Comparison of ENCODE assay signal across 15 cellular contexts in the genomic region with DNA sequence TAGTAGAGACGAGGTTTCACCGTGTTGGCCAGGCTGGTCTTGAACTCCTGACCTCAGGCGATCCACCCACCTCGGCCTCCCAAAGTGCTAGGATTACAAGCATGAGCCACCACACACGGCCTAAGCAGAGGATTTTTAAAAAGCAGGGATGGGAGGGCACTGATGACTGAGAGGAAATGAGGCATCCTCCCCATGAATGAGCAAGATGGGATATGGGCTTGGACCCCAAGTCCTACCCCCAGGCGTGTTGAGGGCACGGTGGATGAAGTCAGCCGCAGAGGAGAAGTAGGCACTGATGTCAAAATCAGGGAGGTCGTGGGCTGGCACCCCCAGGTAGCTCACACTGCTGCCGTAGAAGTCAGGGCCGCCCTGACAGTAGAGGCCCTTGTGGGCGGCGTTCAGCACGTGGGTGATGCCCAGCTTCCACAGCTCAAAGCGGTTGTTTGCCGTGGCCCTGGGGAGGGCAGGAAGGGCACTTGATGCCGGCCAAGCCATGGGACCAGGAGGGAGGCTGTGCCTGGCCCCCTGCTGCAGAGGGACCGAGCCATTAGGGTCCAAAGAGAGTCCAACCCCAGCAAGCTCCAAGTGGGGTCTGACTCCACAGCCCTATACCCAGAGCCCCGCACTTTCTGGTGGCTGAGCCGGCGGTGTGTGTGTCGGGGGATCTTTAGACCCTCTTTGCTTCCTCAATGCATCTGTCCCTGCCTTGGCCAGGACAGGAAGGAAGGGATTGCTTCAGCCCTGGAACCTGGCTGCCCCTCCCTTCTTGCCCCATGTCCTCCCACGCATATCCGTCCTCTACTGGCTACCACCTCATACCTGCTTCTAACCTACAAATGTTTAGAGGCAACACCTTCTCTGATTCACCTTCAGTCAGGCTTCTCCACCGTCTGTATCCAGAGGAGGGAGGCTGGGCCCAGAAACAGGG. TPM values are rescaled to one million over a fixed set of nuclear protein-coding genes. Genes with fewer than 3 reads are reported as not detected.
DNase-seq lines count a peak whose midpoint lies in the region; ATAC-seq and TF ChIP-seq lines count a peak whose summit lies in the region.
"Had no signal": no experiment of that assay in that cellular context is flagged by ENCODE, and none has a peak within 500 bp of the region (broad histone marks: within the 10 kb centered on the region; RNA-seq: fewer than 3 reads in every experiment).

No MANE protein-coding gene starts in this region.

- no peak overlapping the region for H3K4me3 ChIP-seq in heart left ventricle
- H3K4me3 ChIP-seq in testis: no peak overlapping the region
- H3K4me3 ChIP-seq: thyroid gland had no signal

- intact Hi-C loops in heart left ventricle (cut with DNase I) (loop anchor here in 9 of 10 donors (5.0 to 10.0 kb wide), 6 partner anchors 127 to 953 kb away; partner anchors contain the start of genes KAT6B (in 6 of the 9), COMTD1 (in 2 of the 9), ADK (in 1 of the 9) and AP3M1 (in 1 of the 9)), left cardiac atrium (cut with DNase I) (loop anchor here in 1 of 2 donors (10.0 kb wide), 2 partner anchors 283 to 683 kb away; partner anchors contain the start of gene KAT6B), MCF 10A (cut with micrococcal nuclease) (loop anchor here (10.0 kb wide), 1 partner anchor 223 kb away; no protein-coding TSS in a partner anchor), testis (cut with DNase I; ENCODE audit: low total_unique reads) (loop anchor here (10.0 kb wide), 1 partner anchor 127 kb away; the partner anchor contains the start of gene COMTD1)

- DNase-seq in heart left ventricle (peak in 1 of 5 donors; percentile 13), left cardiac atrium (no peak), MCF 10A (ENCODE audit: unreplicated experiment) (peak; percentile 75), testis (peak; percentile 6), GM13976 (ENCODE audit: low spot score) (no peak), kidney glomerular epithelial cell (lab: John Stamatoyannopoulos, UW) (no peak)
- no peak for DNase-seq in naive thymus-derived CD8-positive, alpha-beta T cell
- DNase-seq: activated CD4-positive, alpha-beta T cell treated with anti-CD3 and anti-CD28 coated beads, Interleukin-2, amount 50 U/mL, for 4 hours; activated effector memory CD4-positive, alpha-beta T cell treated with anti-CD3 and anti-CD28 coated beads, Interleukin-2, amount 50 U/mL, for 16 hours; effector CD8-positive, alpha-beta T cell; NCI-H1436; stimulated activated CD4-positive, alpha-beta T cell treated with anti-CD3 and anti-CD28 coated beads, Interleukin-12 subunit alpha, Interleukin-12 subunit beta, amount 100 ng/mL, for 4 hours had no signal

- POLR2A ChIA-PET in MCF 10A (lab: Yijun Ruan, JAX): interaction anchor here (1.0 kb wide), 1 partner anchor 103 kb away, joined by 3 read pairs; no protein-coding TSS in a partner anchor
- POLR2A ChIA-PET in naive thymus-derived CD8-positive, alpha-beta T cell (lab: Charles Lee): interaction anchor here (0.5 to 0.8 kb wide), 4 partner anchors 61 to 125 kb away, joined by 3 to 6 read pairs (median 4); no protein-coding TSS in a partner anchor

- TF ChIP-seq CTCF in heart left ventricle (IDR thresholded peaks at IDR 0.05) (no peak), MCF 10A (IDR thresholded peaks at IDR 0.05; ENCODE audit: unreplicated experiment) (no peak), testis (IDR thresholded peaks at IDR 0.05) (no peak), GM13976 (IDR thresholded peaks at IDR 0.05; ENCODE audit: borderline replicate concordance, control extremely low read depth, extremely low read depth, insufficient read depth, missing control alignments) (no peak)

- peaks cover 18% of the 10 kb centered on the region for H3K4me1 Mint-ChIP-seq in MCF 10A (ENCODE audit: insufficient read depth, unreplicated experiment)
- H3K4me1 Mint-ChIP-seq in naive thymus-derived CD8-positive, alpha-beta T cell: peaks cover 18 to 40% (median 30%) of the 10 kb centered on the region in 4 donors

- no peak overlapping the region for H3K4me3 Mint-ChIP-seq in MCF 10A (ENCODE audit: unreplicated experiment)
- peak overlapping the region in 1 of 10 donors; percentile 18 for H3K4me3 Mint-ChIP-seq in naive thymus-derived CD8-positive, alpha-beta T cell

- peaks cover 5% of the 10 kb centered on the region for H3K36me3 Mint-ChIP-seq in MCF 10A (ENCODE audit: insufficient read depth, unreplicated experiment)
- no peaks in the 10 kb centered on the region for H3K36me3 Mint-ChIP-seq in naive thymus-derived CD8-positive, alpha-beta T cell
- H3K36me3 Mint-ChIP-seq: brain had no signal

- H3K27ac ChIP-seq in heart left ventricle: peak overlapping the region in 7 of 12 donors; percentile 17 to 98 (median 92)
- no peak overlapping the region for H3K27ac ChIP-seq in testis
- H3K27ac ChIP-seq: thyroid gland had no signal

- H3K27me3 ChIP-seq in heart left ventricle (no peaks in the 10 kb centered on the region), testis (no peaks in the 10 kb centered on the region)
- H3K27me3 ChIP-seq: thyroid gland had no signal

- WGBS in heart left ventricle, 4 donors: 83 to 86% (median 85%) methylated on average over 21 to 25 of the region's 25 CpGs
- WGBS in testis, 2 donors: 84 to 85% methylated on average over 17 to 24 of the region's 25 CpGs

- no peaks in the 10 kb centered on the region for H3K27me3 Mint-ChIP-seq in MCF 10A (ENCODE audit: insufficient read depth, unreplicated experiment)
- no peaks in the 10 kb centered on the region for H3K27me3 Mint-ChIP-seq in naive thymus-derived CD8-positive, alpha-beta T cell

- CTCF ChIA-PET in MCF 10A (lab: Yijun Ruan, JAX): interaction anchor here (0.6 to 1.1 kb wide), 10 partner anchors 7 to 1429 kb away, joined by 3 to 6 read pairs (median 4); no protein-coding TSS in a partner anchor

- no TSS peak for BruUV-seq in MCF 10A (replicated peaks; lab: Mats Ljungman, UMichigan)

- H3K4me1 ChIP-seq in heart left ventricle (peaks cover 0 to 30% (median 15%) of the 10 kb centered on the region in 12 donors), testis (peaks cover 8% of the 10 kb centered on the region)

- H3K9me3 Mint-ChIP-seq in MCF 10A (ENCODE audit: unreplicated experiment): no peaks in the 10 kb centered on the region
- H3K9me3 Mint-ChIP-seq in naive thymus-derived CD8-positive, alpha-beta T cell: no peaks in the 10 kb centered on the region
- H3K9me3 Mint-ChIP-seq: brain had no signal

- TF ChIP-seq POLR2A in heart left ventricle (IDR thresholded peaks at IDR 0.05): no peak
- no peak for TF ChIP-seq POLR2A in testis (IDR thresholded peaks at IDR 0.05)

- no peaks in the 10 kb centered on the region for H3K36me3 ChIP-seq in heart left ventricle
- H3K36me3 ChIP-seq in testis (ENCODE audit: low read depth, missing control alignments): no peaks in the 10 kb centered on the region
- H3K36me3 ChIP-seq: thyroid gland had no signal

- H3K9me3 ChIP-seq in heart left ventricle (no peaks in the 10 kb centered on the region), testis (no peaks in the 10 kb centered on the region)
- H3K9me3 ChIP-seq: thyroid gland had no signal

- in situ Hi-C loops in GM13976 (cut with MboI; ENCODE audit: low sequenced_read_pairs, unreplicated experiment): no loop called here

- peak overlapping the region; percentile 62 for H3K27ac Mint-ChIP-seq in MCF 10A (ENCODE audit: low read depth, unreplicated experiment)
- peak overlapping the region in 7 of 10 donors; percentile 30 to 97 (median 71) for H3K27ac Mint-ChIP-seq in naive thymus-derived CD8-positive, alpha-beta T cell

- ATAC-seq in heart left ventricle (no peak), left cardiac atrium (no peak), HG03457 (IDR thresholded peaks at IDR 0.05; ENCODE audit: unreplicated experiment) (no peak)
- ATAC-seq in naive thymus-derived CD8-positive, alpha-beta T cell: no peak

RNA-seq across cellular contexts. Expression of gene SAMD8, which starts 3.4 kb away (rescaled TPM):
- total RNA-seq in heart left ventricle (10 to 100 TPM; 19.4 to 43.0 (median 25.1) TPM), left cardiac atrium (10 to 100 TPM; 21.9 to 23.8 TPM), MCF 10A (2022) (28.1 and 33.9 TPM in 2 replicates), testis (10 to 100 TPM; 55.3 to 66.3 TPM)
- polyA plus RNA-seq in heart left ventricle (10 to 100 TPM in 1 of 2 donors, 1 to 10 TPM in 1; 7.5 to 10.1 TPM), testis (ENCODE audit: insufficient read depth, low read depth, low replicate concordance) (45.0 TPM)
- 10 to 100 TPM; 23.4 to 23.9 TPM for total RNA-seq in naive thymus-derived CD8-positive, alpha-beta T cell
- 10 to 100 TPM in 1 of 3 donors, 1 to 10 TPM in 2; 6.3 to 10.6 (median 6.4) TPM for polyA plus RNA-seq in naive thymus-derived CD8-positive, alpha-beta T cell

Comparison
In these comparisons a context has a peak if more than half of its experiments do, and no peak if none do; other contexts are left out.
1. DNase-seq: peak in MCF 10A (single experiment) and testis (single experiment); none in left cardiac atrium (single experiment), naive thymus-derived CD8-positive, alpha-beta T cell (0 of 10), GM13976 (single experiment) and kidney glomerular epithelial cell (single experiment).
2. H3K27ac ChIP-seq: peak in heart left ventricle (7 of 12); none in testis (0 of 2).